Comparison of ENCODE assay signal across 25 cellular contexts in the genomic region with DNA sequence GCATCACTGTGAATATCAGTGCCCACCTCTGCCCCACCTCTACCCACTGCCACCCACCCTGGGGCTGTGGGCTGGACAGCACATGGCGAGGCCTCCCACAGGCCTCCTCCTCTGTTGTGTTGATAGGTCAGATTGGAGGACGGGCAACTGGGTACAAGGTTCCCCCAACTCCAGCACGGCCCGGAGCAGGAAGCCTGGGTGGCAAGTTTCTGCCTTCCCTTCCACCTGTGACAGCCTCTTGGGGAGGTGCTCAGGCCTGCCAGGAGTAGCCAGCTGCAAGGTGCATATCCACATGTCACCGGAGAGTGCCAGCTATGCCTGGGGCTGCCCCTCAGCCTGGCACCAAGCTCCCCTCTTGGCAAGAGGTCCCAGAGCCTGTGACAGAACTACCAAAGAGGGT. TPM values are rescaled to one million over a fixed set of nuclear protein-coding genes. Genes with fewer than 3 reads are reported as not detected.
DNase-seq lines count a peak whose midpoint lies in the region; ATAC-seq, FAIRE-seq and TF ChIP-seq lines count a peak whose summit lies in the region.
"Had no signal": no experiment of that assay in that cellular context is flagged by ENCODE, and none has a peak within 500 bp of the region (broad histone marks: within the 10 kb centered on the region; RNA-seq: fewer than 3 reads in every experiment).

No MANE protein-coding gene starts in this region.

- TF ChIP-seq POLR2A in IMR-90 (IDR thresholded peaks at IDR 0.05; ENCODE audit: low read depth, low read length), result no peak

- H4K8ac ChIP-seq in IMR-90 (ENCODE audit: low read depth in 2 of 2, low read length in 2 of 2), result no peak overlapping the region

- no peak overlapping the region for H4K5ac ChIP-seq in IMR-90 (ENCODE audit: low read depth, low read length)

- H2BK120ac ChIP-seq in IMR-90 (ENCODE audit: low read depth, low read length), result no peak overlapping the region

- H3K14ac ChIP-seq in IMR-90 (replicated peaks; ENCODE audit: low read depth, low read length), result no peak overlapping the region

- POLR2A ChIA-PET in IMR-90 (lab: Charles Lee; ENCODE audit: unreplicated experiment), result no interaction called here

- 80% methylated on average over 1 of the region's 5 CpGs; no CpG with 5 or more reads in 1 of the 2 experiments for WGBS in IMR-90 (ENCODE audit: extremely low coverage in 2 of 2, insufficient read length in 1 of 2), 2 experiments

- no peak overlapping the region for H3K56ac ChIP-seq in IMR-90 (ENCODE audit: extremely low read depth, insufficient read depth, low read length)

- TF ChIP-seq CTCF in left ventricle myocardium inferior (IDR thresholded peaks at IDR 0.05; ENCODE audit: borderline replicate concordance) (no peak), IMR-90 (conservative IDR thresholded peaks at IDR 0.05; ENCODE audit: low read depth, low read length) (no peak), kidney (IDR thresholded peaks at IDR 0.05; ENCODE audit: borderline replicate concordance, extremely low read depth, insufficient read depth) (no peak)

- H3K4me3 ChIP-seq in left ventricle myocardium inferior, result no peak overlapping the region
- H3K4me3 ChIP-seq in IMR-90 (ENCODE audit: insufficient read depth, low read depth, low read length), result no peak overlapping the region
- no peak overlapping the region for H3K4me3 ChIP-seq in kidney (ENCODE audit: low read length in 2 of 2)
- H3K4me3 ChIP-seq: GM23338 had no signal

- H3K4me1 ChIP-seq in left ventricle myocardium inferior (no peaks in the 10 kb centered on the region), IMR-90 (ENCODE audit: control insufficient read depth, insufficient read depth, low read length) (no peaks in the 10 kb centered on the region), kidney (ENCODE audit: control insufficient read depth in 1 of 2, insufficient read depth in 1 of 2, low read depth in 1 of 2, low read length in 2 of 2) (no peaks in the 10 kb centered on the region)

- no peak for TF ChIP-seq RAD21 in IMR-90 (IDR thresholded peaks at IDR 0.05; ENCODE audit: low read length)

- H4K20me1 ChIP-seq in IMR-90 (ENCODE audit: insufficient read depth, low read length), result no peaks in the 10 kb centered on the region; the same call in 1 of the 2 replicates

- in situ Hi-C loops in IMR-90 (cut with MboI; ENCODE audit: low sequenced_read_pairs), result no loop called here

- no peaks in the 10 kb centered on the region for H3K9me1 ChIP-seq in IMR-90 (ENCODE audit: insufficient read depth, low read length)

- intact Hi-C loops in left cardiac atrium (cut with DNase I) (no loop called here), left ventricle myocardium inferior (cut with micrococcal nuclease) (no loop called here), IMR-90 (cut with micrococcal nuclease) (no loop called here), kidney (cut with DNase I) (no loop called here)

- BruUV-seq in IMR-90 (replicated peaks; lab: Mats Ljungman, UMichigan), result no TSS peak

- H2BK15ac ChIP-seq in IMR-90 (ENCODE audit: low read depth, low read length), result no peak overlapping the region

- H2BK20ac ChIP-seq in IMR-90 (ENCODE audit: low read depth, low read length), result no peak overlapping the region

- CTCF ChIA-PET in IMR-90 (lab: Yijun Ruan, JAX), result no interaction called here

- no peak overlapping the region for H2BK5ac ChIP-seq in IMR-90 (ENCODE audit: low read depth, low read length, poor library complexity, severe bottlenecking)

- H3K4ac ChIP-seq in IMR-90 (ENCODE audit: low read depth, low read length), result no peak overlapping the region

- no peak overlapping the region for H4K91ac ChIP-seq in IMR-90 (ENCODE audit: insufficient read depth, low read depth, low read length)

- DNase-seq in left cardiac atrium (peak; percentile 8), left ventricle myocardium inferior (no peak), IMR-90 (no peak), kidney (peak; percentile 44), NCI-H146 (lab: John Stamatoyannopoulos, UW) (no peak)
- DNase-seq in effector CD8-positive, alpha-beta T cell (lab: John Stamatoyannopoulos, UW), result no peak
- DNase-seq: C1 segment of cervical spinal cord; Calu3; CD4-positive, alpha-beta memory T cell; COR-L47; DMS53; DMS79 treated with DMSO at 0.1 percent for 48 hours; GF-D8; H9; HFFc6 had no signal

- peaks cover 23% of the 10 kb centered on the region for H3K27me3 ChIP-seq in left ventricle myocardium inferior (ENCODE audit: low read depth)
- peaks cover 52% of the 10 kb centered on the region for H3K27me3 ChIP-seq in IMR-90 (ENCODE audit: control insufficient read depth, insufficient read depth, low read length)

- H2AK9ac ChIP-seq in IMR-90 (replicated peaks; ENCODE audit: low read depth, low read length, poor library complexity), result no peak overlapping the region

- peak overlapping the region; percentile 43 for H2AFZ ChIP-seq in IMR-90 (replicated peaks; ENCODE audit: low read length, poor library complexity)
- H2AFZ ChIP-seq: GM23338 had no signal

- no peak overlapping the region for H3K23ac ChIP-seq in IMR-90 (ENCODE audit: low read depth, low read length)

- H3K27ac ChIP-seq in left ventricle myocardium inferior (replicated peaks) (no peak overlapping the region), IMR-90 (ENCODE audit: insufficient read depth, low read length) (no peak overlapping the region), kidney (ENCODE audit: low read depth in 2 of 2, low read length in 2 of 2) (no peak overlapping the region)

- no peaks in the 10 kb centered on the region for H3K79me1 ChIP-seq in IMR-90 (ENCODE audit: low read depth in 1 of 2, low read length in 2 of 2)

- dilution Hi-C loops in IMR-90 (cut with HindIII; ENCODE audit: low sequenced_read_pairs, unreplicated experiment), result no loop called here

- no peaks in the 10 kb centered on the region for H3K9me3 ChIP-seq in left ventricle myocardium inferior (replicated peaks)
- no peaks in the 10 kb centered on the region for H3K9me3 ChIP-seq in IMR-90 (ENCODE audit: control insufficient read depth, insufficient read depth, low read length)
- H3K9me3 ChIP-seq in kidney (ENCODE audit: control insufficient read depth in 1 of 2, low read length in 2 of 2), result no peaks in the 10 kb centered on the region

- no peak for ATAC-seq in left cardiac atrium
- ATAC-seq in IMR-90 (ENCODE audit: low read depth), result no peak
- ATAC-seq: GM23338, HCT116 had no signal

- H3K9ac ChIP-seq in IMR-90 (ENCODE audit: low read depth, low read length) (no peak overlapping the region), kidney (ENCODE audit: low read length in 2 of 2) (no peak overlapping the region)

- H3K4me2 ChIP-seq in IMR-90 (ENCODE audit: low read depth, low read length), result no peak overlapping the region
- H3K4me2 ChIP-seq: GM23338 had no signal

- no peak overlapping the region for H2AK5ac ChIP-seq in IMR-90 (ENCODE audit: low read depth, low read length)

- H3K36me3 ChIP-seq in left ventricle myocardium inferior (no peaks in the 10 kb centered on the region), IMR-90 (ENCODE audit: control insufficient read depth, insufficient read depth, low read length) (no peaks in the 10 kb centered on the region), kidney (ENCODE audit: control insufficient read depth in 1 of 2, insufficient read depth in 2 of 2, low read length in 2 of 2) (no peaks in the 10 kb centered on the region)

- FAIRE-seq in kidney (lab: Jason Lieb, UNC), result no peak
- FAIRE-seq: GM12891, GM18507 had no signal

- no peak overlapping the region for H3K18ac ChIP-seq in IMR-90 (ENCODE audit: low read depth, low read length)

TF ChIP-seq in IMR-90, 13 proteins besides CTCF, POLR2A, EP300 and RAD21:
- no peak for TF ChIP-seq MAFK (IDR thresholded peaks at IDR 0.05; ENCODE audit: low read depth, low read length)
- TF ChIP-seq MAZ (IDR thresholded peaks at IDR 0.05; ENCODE audit: borderline replicate concordance, low read depth, low read length), result no peak

RNA-seq across cellular contexts. Expression of a gene that starts 6.9 kb away (rescaled TPM):
- total RNA-seq in left cardiac atrium (under 1 TPM; 0.26 to 0.47 TPM), left ventricle myocardium inferior (not detected), IMR-90 (2012; rRNA removed) (not detected in 2 replicates), kidney (6.7 TPM)
- polyA plus RNA-seq in IMR-90 (2012; rRNA removed) (not detected in 2 replicates), kidney (ENCODE audit: insufficient read depth, low read depth, low replicate concordance) (8.5 TPM)
- not detected in 2 replicates for polyA plus RNA-seq in IMR-90 (2012; cell fraction: cytosol; rRNA removed)
- polyA plus RNA-seq in IMR-90 (2012; cell fraction: nucleus; rRNA removed; ENCODE audit: low replicate concordance), result not detected in 2 replicates
- total RNA-seq: A172; Calu3; CD4-positive, alpha-beta memory T cell; Daoy; H4; HFFc6 had no signal
- polyA plus RNA-seq: BJ; CD4-positive, alpha-beta memory T cell had no signal

RNA-seq across cellular contexts. Expression of a gene that starts 25.6 kb away (rescaled TPM):
- total RNA-seq in left cardiac atrium (under 1 TPM in 1 of 2 donors, not detected in 1; 0.16 TPM), left ventricle myocardium inferior (not detected), IMR-90 (2012; rRNA removed) (not detected in 2 replicates), kidney (not detected)
- polyA plus RNA-seq in IMR-90 (2012; rRNA removed) (not detected in 2 replicates), kidney (ENCODE audit: insufficient read depth, low read depth, low replicate concordance) (not detected)
- not detected in 2 replicates for polyA plus RNA-seq in IMR-90 (2012; cell fraction: cytosol; rRNA removed)
- polyA plus RNA-seq in IMR-90 (2012; cell fraction: nucleus; rRNA removed; ENCODE audit: low replicate concordance), result not detected in 2 replicates
- total RNA-seq: A172; A673; Calu3; CD4-positive, alpha-beta memory T cell; Daoy; G401; H4; H9; HFFc6 had no signal
- polyA plus RNA-seq: BJ; CD4-positive, alpha-beta memory T cell had no signal

RNA-seq across cellular contexts. Expression of a gene that starts 31.4 kb away (rescaled TPM):
- total RNA-seq in left cardiac atrium (under 1 TPM in 1 of 2 donors, not detected in 1; 0.35 TPM), left ventricle myocardium inferior (not detected), IMR-90 (2012; rRNA removed) (not detected in 2 replicates), kidney (not detected)
- polyA plus RNA-seq in IMR-90 (2012; rRNA removed) (not detected in 2 replicates), kidney (ENCODE audit: insufficient read depth, low read depth, low replicate concordance) (not detected)
- not detected in 2 replicates for polyA plus RNA-seq in IMR-90 (2012; cell fraction: cytosol; rRNA removed)
- not detected in 2 replicates for polyA plus RNA-seq in IMR-90 (2012; cell fraction: nucleus; rRNA removed; ENCODE audit: low replicate concordance)
- total RNA-seq: A172; A673; Calu3; CD4-positive, alpha-beta memory T cell; Daoy; G401; H4; H9; HFFc6 had no signal
- polyA plus RNA-seq: BJ; CD4-positive, alpha-beta memory T cell had no signal

RNA-seq across cellular contexts. Expression of a gene that starts 38.6 kb away (rescaled TPM):
- total RNA-seq in left cardiac atrium (not detected), left ventricle myocardium inferior (not detected), IMR-90 (2012; rRNA removed) (not detected in 2 replicates), kidney (0.09 TPM)
- polyA plus RNA-seq in IMR-90 (2012; rRNA removed) (not detected in 2 replicates), kidney (ENCODE audit: insufficient read depth, low read depth, low replicate concordance) (0.49 TPM)
- not detected in 2 replicates for polyA plus RNA-seq in IMR-90 (2012; cell fraction: cytosol; rRNA removed)
- polyA plus RNA-seq in IMR-90 (2012; cell fraction: nucleus; rRNA removed; ENCODE audit: low replicate concordance), result not detected in 2 replicates
- total RNA-seq: A172; A673; Calu3; CD4-positive, alpha-beta memory T cell; Daoy; G401; GM23338; H4; H9; HFFc6 had no signal
- polyA plus RNA-seq: BJ; CD4-positive, alpha-beta memory T cell; GM23338 had no signal

RNA-seq across cellular contexts. Expression of a gene that starts 45.0 kb away (rescaled TPM):
- total RNA-seq in left cardiac atrium (not detected), left ventricle myocardium inferior (not detected), IMR-90 (2012; rRNA removed) (not detected in 2 replicates), kidney (not detected)
- polyA plus RNA-seq in IMR-90 (2012; rRNA removed) (not detected in 2 replicates), kidney (ENCODE audit: insufficient read depth, low read depth, low replicate concordance) (not detected)
- not detected in 2 replicates for polyA plus RNA-seq in IMR-90 (2012; cell fraction: cytosol; rRNA removed)
- polyA plus RNA-seq in IMR-90 (2012; cell fraction: nucleus; rRNA removed; ENCODE audit: low replicate concordance), result not detected in 2 replicates
- total RNA-seq: A172; A673; Calu3; CD4-positive, alpha-beta memory T cell; Daoy; G401; GM23338; H4; H9; HFFc6 had no signal
- polyA plus RNA-seq: BJ; CD4-positive, alpha-beta memory T cell; GM23338 had no signal

Comparison
In these comparisons a context has a peak if more than half of its experiments do, and no peak if none do; other contexts are left out.
1. DNase-seq: peak in left cardiac atrium (single experiment) and kidney (single experiment); none in left ventricle myocardium inferior (single experiment), IMR-90 (single experiment), effector CD8-positive, alpha-beta T cell (single experiment) and NCI-H146 (single experiment).